8 cellular contexts compared by ENCODE assay signal in the genomic region with DNA sequence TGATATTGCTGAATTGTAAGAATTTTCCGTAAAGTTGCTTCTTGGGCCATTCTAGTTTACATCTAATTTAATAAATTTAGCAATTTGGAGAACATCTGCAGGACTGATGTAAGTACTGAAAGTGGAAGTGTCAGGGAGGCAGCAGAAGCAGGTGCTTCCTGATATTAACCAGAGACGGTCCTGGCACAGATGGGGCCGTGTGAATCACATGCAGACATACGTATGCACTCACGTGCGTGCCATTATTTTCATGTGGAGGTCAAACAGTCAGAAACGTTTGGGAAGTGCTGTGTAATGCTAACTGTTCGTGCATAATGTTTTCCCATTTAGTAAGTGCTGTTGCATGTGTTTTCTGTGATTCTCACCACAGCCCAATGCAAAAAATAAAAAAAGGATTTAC.
DNase-seq lines count a peak whose midpoint lies in the region; ATAC-seq and TF ChIP-seq lines count a peak whose summit lies in the region.

No MANE protein-coding gene starts in this region.

- peak overlapping the region; percentile 46 to 79 (median 71) for H3K4me3 Mint-ChIP-seq in CD8-positive, alpha-beta memory T cell
- H3K4me3 Mint-ChIP-seq in activated CD4-positive, alpha-beta T cell treated with anti-CD3 and anti-CD28 coated beads, Interleukin-2, amount 10 ng/mL, durations not matched to agents 7 days and 5 days = peak overlapping the region; percentile 59

- H3K9me3 Mint-ChIP-seq in CD8-positive, alpha-beta memory T cell = no peaks in the 10 kb centered on the region
- H3K9me3 Mint-ChIP-seq in activated CD4-positive, alpha-beta T cell treated with anti-CD3 and anti-CD28 coated beads, Interleukin-2, amount 10 ng/mL, durations not matched to agents 7 days and 5 days = no peaks in the 10 kb centered on the region

- peaks cover 86 to 96% (median 94%) of the 10 kb centered on the region in 3 donors for H3K4me1 Mint-ChIP-seq in CD8-positive, alpha-beta memory T cell
- H3K4me1 Mint-ChIP-seq in activated CD4-positive, alpha-beta T cell treated with anti-CD3 and anti-CD28 coated beads, Interleukin-2, amount 10 ng/mL, durations not matched to agents 7 days and 5 days = peaks cover 74% of the 10 kb centered on the region

- H3K79me2 ChIP-seq in KMS-11 (ENCODE audit: insufficient read depth, low read depth) = peaks cover 74% of the 10 kb centered on the region

- H3K9ac ChIP-seq in KMS-11 = peak overlapping the region; percentile 44; the same call in 1 of the 2 replicates

- peak overlapping the region; percentile 9 for H3K4me3 ChIP-seq in CD8-positive, alpha-beta memory T cell (ENCODE audit: low read length)
- H3K4me3 ChIP-seq in KMS-11 (IDR thresholded peaks at IDR 0.05; ENCODE audit: insufficient read depth, low read depth, low read length) (no peak overlapping the region), esophagus squamous epithelium (no peak overlapping the region)

- no peaks in the 10 kb centered on the region for H4K20me1 ChIP-seq in KMS-11 (ENCODE audit: insufficient read depth)

- no peak for TF ChIP-seq CTCF in KMS-11 (conservative IDR thresholded peaks at IDR 0.05; ENCODE audit: low read depth, low read length)
- no peak for TF ChIP-seq CTCF in esophagus squamous epithelium (IDR thresholded peaks at IDR 0.05)
- TF ChIP-seq CTCF in RWPE1 (conservative IDR thresholded peaks at IDR 0.05; ENCODE audit: low read depth) = no peak

- peak overlapping the region; percentile 43 to 96 (median 89) for H3K27ac Mint-ChIP-seq in CD8-positive, alpha-beta memory T cell
- peak overlapping the region; percentile 81 for H3K27ac Mint-ChIP-seq in activated CD4-positive, alpha-beta T cell treated with anti-CD3 and anti-CD28 coated beads, Interleukin-2, amount 10 ng/mL, durations not matched to agents 7 days and 5 days

- no peaks in the 10 kb centered on the region for H3K27me3 ChIP-seq in CD8-positive, alpha-beta memory T cell (ENCODE audit: insufficient read depth, low read length, poor library complexity, severe bottlenecking)
- H3K27me3 ChIP-seq in KMS-11 (ENCODE audit: insufficient read depth, low read depth) (no peaks in the 10 kb centered on the region), esophagus squamous epithelium (no peaks in the 10 kb centered on the region)

- CTCF ChIA-PET in CD8-positive, alpha-beta memory T cell (lab: Charles Lee) = no interaction called here
- CTCF ChIA-PET in activated CD4-positive, alpha-beta T cell treated with anti-CD3 and anti-CD28 coated beads, Interleukin-2, amount 10 ng/mL, durations not matched to agents 7 days and 5 days (lab: Charles Lee) = no interaction called here
- CTCF ChIA-PET in RWPE1 (lab: Yijun Ruan, JAX) = no interaction called here

- ATAC-seq in GM21423 (IDR thresholded peaks at IDR 0.05; ENCODE audit: unreplicated experiment) = peak; percentile 84

- peak; percentile 59 to 77 (median 68) for DNase-seq in CD8-positive, alpha-beta memory T cell
- DNase-seq in activated CD4-positive, alpha-beta T cell treated with anti-CD3 and anti-CD28 coated beads, Interleukin-2, amount 10 ng/mL, durations not matched to agents 7 days and 5 days = peak; percentile 79
- DNase-seq in esophagus squamous epithelium (lab: John Stamatoyannopoulos, UW) = peak; percentile 50
- DNase-seq in stimulated activated CD4-positive, alpha-beta T cell treated with anti-CD3 and anti-CD28 coated beads, Interleukin-12 subunit alpha, Interleukin-12 subunit beta, amount 100 ng/mL, for 24 hours (ENCODE audit: low read depth in 2 of 2) = peak; percentile 48 to 59
- no peak for DNase-seq in RWPE1 (ENCODE audit: low spot score)
- DNase-seq in NCI-H2081 treated with DMSO at 0.1 percent for 48 hours (lab: John Stamatoyannopoulos, UW) = no peak

- H2AFZ ChIP-seq in KMS-11 (ENCODE audit: low read depth) = no peak overlapping the region

- peak overlapping the region; percentile 99 for H3K4me2 ChIP-seq in KMS-11

- intact Hi-C loops in esophagus squamous epithelium (cut with DNase I) = no loop called here

- WGBS in esophagus squamous epithelium, 2 donors = 48 to 57% methylated on average over 8 of the region's 8 CpGs

- H3K27ac ChIP-seq in CD8-positive, alpha-beta memory T cell (ENCODE audit: low read depth, low read length) = peak overlapping the region; percentile 9
- H3K27ac ChIP-seq in KMS-11 = peak overlapping the region; percentile 86
- peak overlapping the region in 2 of 4 donors; percentile 52 to 61 for H3K27ac ChIP-seq in esophagus squamous epithelium
- H3K27ac ChIP-seq in RWPE1 = no peak overlapping the region

- peaks cover 0 to 1% of the 10 kb centered on the region in 2 donors for H3K27me3 Mint-ChIP-seq in CD8-positive, alpha-beta memory T cell
- no peaks in the 10 kb centered on the region for H3K27me3 Mint-ChIP-seq in activated CD4-positive, alpha-beta T cell treated with anti-CD3 and anti-CD28 coated beads, Interleukin-2, amount 10 ng/mL, durations not matched to agents 7 days and 5 days

- TF ChIP-seq POLR2A in esophagus squamous epithelium (IDR thresholded peaks at IDR 0.05) = no peak

- POLR2A ChIA-PET in CD8-positive, alpha-beta memory T cell (lab: Charles Lee) = interaction anchor here (0.6 kb wide), 1 partner anchor 30 kb away, joined by 5 read pairs; no protein-coding TSS in a partner anchor
- POLR2A ChIA-PET in activated CD4-positive, alpha-beta T cell treated with anti-CD3 and anti-CD28 coated beads, Interleukin-2, amount 10 ng/mL, durations not matched to agents 7 days and 5 days (lab: Charles Lee) = no interaction called here
- POLR2A ChIA-PET in RWPE1 (lab: Yijun Ruan, JAX; ENCODE audit: low non-redundant PET) = no interaction called here

- H3K36me3 Mint-ChIP-seq in CD8-positive, alpha-beta memory T cell = peaks cover 0 to 76% (median 6%) of the 10 kb centered on the region in 3 donors
- H3K36me3 Mint-ChIP-seq in activated CD4-positive, alpha-beta T cell treated with anti-CD3 and anti-CD28 coated beads, Interleukin-2, amount 10 ng/mL, durations not matched to agents 7 days and 5 days (ENCODE audit: low read depth) = peaks cover 39% of the 10 kb centered on the region

- H3K36me3 ChIP-seq in CD8-positive, alpha-beta memory T cell (ENCODE audit: insufficient read depth, low read length) = peaks cover 34% of the 10 kb centered on the region
- H3K36me3 ChIP-seq in KMS-11 (ENCODE audit: insufficient read depth) = no peaks in the 10 kb centered on the region
- H3K36me3 ChIP-seq in esophagus squamous epithelium = peaks cover 0 to 31% (median 0%) of the 10 kb centered on the region in 3 donors

- peaks cover 80% of the 10 kb centered on the region for H3K4me1 ChIP-seq in CD8-positive, alpha-beta memory T cell (ENCODE audit: insufficient read depth, low read length)
- peaks cover 80% of the 10 kb centered on the region for H3K4me1 ChIP-seq in KMS-11 (ENCODE audit: low read depth, poor library complexity, severe bottlenecking)
- H3K4me1 ChIP-seq in esophagus squamous epithelium = peaks cover 3 to 56% (median 8%) of the 10 kb centered on the region in 3 donors

- no peaks in the 10 kb centered on the region for H3K9me3 ChIP-seq in CD8-positive, alpha-beta memory T cell (ENCODE audit: low read length)
- no peaks in the 10 kb centered on the region for H3K9me3 ChIP-seq in esophagus squamous epithelium

Comparison
In these comparisons a context has a peak if more than half of its experiments do, and no peak if none do; other contexts are left out.
1. DNase-seq: peak in CD8-positive, alpha-beta memory T cell (5 of 5), activated CD4-positive, alpha-beta T cell treated with anti-CD3 and anti-CD28 coated beads, Interleukin-2, amount 10 ng/mL, durations not matched to agents 7 days and 5 days (single experiment), esophagus squamous epithelium (single experiment) and stimulated activated CD4-positive, alpha-beta T cell treated with anti-CD3 and anti-CD28 coated beads, Interleukin-12 subunit alpha, Interleukin-12 subunit beta, amount 100 ng/mL, for 24 hours (2 of 2); none in RWPE1 (single experiment) and NCI-H2081 treated with DMSO at 0.1 percent for 48 hours (single experiment).